Comparison of ENCODE assay signal across 8 cellular contexts in genomic region chr10:103241262-103242011, GRCh38. TPM values are rescaled to one million over a fixed set of nuclear protein-coding genes. Genes with fewer than 3 reads are reported as not detected.
A peak's percentile ranks its signal among the peaks of the same experiment; 100 is the strongest.
DNase-seq lines count a peak whose midpoint lies in the region; ATAC-seq and TF ChIP-seq lines count a peak whose summit lies in the region.

No MANE protein-coding gene starts in this region.

- H3K36me3 Mint-ChIP-seq in activated T-cell treated with anti-CD3 and anti-CD28 coated beads, Interleukin-2, amount 50 U/mL, for 4 hours (ENCODE audit: insufficient read depth): no peaks in the 10 kb centered on the region
- H3K36me3 Mint-ChIP-seq in activated T-cell treated with anti-CD3 and anti-CD28 coated beads, Interleukin-2, amount 50 U/mL, for 24 hours (ENCODE audit: low read depth): no peaks in the 10 kb centered on the region

- H3K4me1 Mint-ChIP-seq in activated T-cell treated with anti-CD3 and anti-CD28 coated beads, Interleukin-2, amount 50 U/mL, for 4 hours (ENCODE audit: low read depth): peaks cover 11% of the 10 kb centered on the region
- H3K4me1 Mint-ChIP-seq in activated T-cell treated with anti-CD3 and anti-CD28 coated beads, Interleukin-2, amount 50 U/mL, for 24 hours (ENCODE audit: low read depth): peaks cover 11% of the 10 kb centered on the region

- H3K4me3 ChIP-seq in SK-N-SH (ENCODE audit: low read depth in 2 of 2, low read length in 1 of 2): peak overlapping the region in 1 of 2 experiments; percentile 20; a peak in 1 of 4 replicates
- no peak overlapping the region for H3K4me3 ChIP-seq in fibroblast of mammary gland (ENCODE audit: control insufficient read depth, low read depth, low read length)
- no peak overlapping the region for H3K4me3 ChIP-seq in parathyroid adenoma (ENCODE audit: low read depth, low read length)

- H3K4me1 ChIP-seq in SK-N-SH (ENCODE audit: control insufficient read depth in 1 of 2, insufficient read depth in 2 of 2, low read depth in 1 of 2, low read length in 1 of 2) (peaks cover 3 to 11% of the 10 kb centered on the region in 2 experiments; a peak in 2 of 4 replicates), parathyroid adenoma (peaks cover 10% of the 10 kb centered on the region)

- ATAC-seq in activated T-cell treated with anti-CD3 and anti-CD28 coated beads, Interleukin-2, amount 50 U/mL, for 4 hours: peak; percentile 25 to 46

- WGBS in SK-N-SH (ENCODE audit: low lambda C conversion rate): 45% methylated on average over 7 of the region's 7 CpGs

- no peak for TF ChIP-seq RAD21 in SK-N-SH (IDR thresholded peaks at IDR 0.05; ENCODE audit: low read length)

- no peaks in the 10 kb centered on the region for H3K79me2 ChIP-seq in SK-N-SH (ENCODE audit: insufficient read depth)
- no peaks in the 10 kb centered on the region for H3K79me2 ChIP-seq in parathyroid adenoma

- no peaks in the 10 kb centered on the region for H4K20me1 ChIP-seq in SK-N-SH (ENCODE audit: insufficient read depth)

- peak overlapping the region; percentile 59 for H3K4me2 ChIP-seq in SK-N-SH
- peak overlapping the region; percentile 32 for H3K4me2 ChIP-seq in parathyroid adenoma (ENCODE audit: low read length)

- peak overlapping the region; percentile 43 to 63 for H3K27ac ChIP-seq in SK-N-SH (ENCODE audit: low read depth in 2 of 2, low read length in 1 of 2)
- peak overlapping the region; percentile 60 for H3K27ac ChIP-seq in parathyroid adenoma

- H3K9me3 ChIP-seq in SK-N-SH (no peaks in the 10 kb centered on the region), parathyroid adenoma (ENCODE audit: control insufficient read depth, low read length) (no peaks in the 10 kb centered on the region)

- peaks cover 7% of the 10 kb centered on the region for H3K27me3 Mint-ChIP-seq in activated T-cell treated with anti-CD3 and anti-CD28 coated beads, Interleukin-2, amount 50 U/mL, for 4 hours (ENCODE audit: low read depth)
- H3K27me3 Mint-ChIP-seq in activated T-cell treated with anti-CD3 and anti-CD28 coated beads, Interleukin-2, amount 50 U/mL, for 24 hours: no peaks in the 10 kb centered on the region

- H3F3A ChIP-seq in SK-N-SH (replicated peaks; ENCODE audit: insufficient read depth): no peaks in the 10 kb centered on the region

- CTCF ChIA-PET in SK-N-SH (lab: Yijun Ruan, JAX): interaction anchor here (0.8 to 1.4 kb wide), 3 partner anchors 93 to 406 kb away, joined by 3 to 5 read pairs (median 5); partner anchors contain the start of gene CNNM2

- TF ChIP-seq EP300 in SK-N-SH (IDR thresholded peaks at IDR 0.05; ENCODE audit: borderline replicate concordance in 1 of 2, low read depth in 1 of 2, low read length in 1 of 2): no peak

- H3K27ac Mint-ChIP-seq in activated T-cell treated with anti-CD3 and anti-CD28 coated beads, Interleukin-2, amount 50 U/mL, for 24 hours: no peak overlapping the region

- no peaks in the 10 kb centered on the region for H3K27me3 ChIP-seq in SK-N-SH (ENCODE audit: insufficient read depth)
- no peaks in the 10 kb centered on the region for H3K27me3 ChIP-seq in parathyroid adenoma (ENCODE audit: control insufficient read depth, insufficient read depth, low read length)

- no peak for DNase-seq in activated T-cell treated with anti-CD3 and anti-CD28 coated beads, Interleukin-2, amount 50 U/mL, for 4 hours
- DNase-seq in activated T-cell treated with anti-CD3 and anti-CD28 coated beads, Interleukin-2, amount 50 U/mL, for 24 hours: no peak
- DNase-seq in SK-N-SH (no peak), fibroblast of mammary gland (ENCODE audit: low read depth) (peak; percentile 20), HCEC 1CT (no peak)
- DNase-seq in stimulated activated CD4-positive, alpha-beta T cell treated with anti-CD3 and anti-CD28 coated beads, Interleukin-12 subunit alpha, Interleukin-12 subunit beta, amount 100 ng/mL, for 4 hours: no peak
- no peak for DNase-seq in central memory CD4-positive, alpha-beta T cell

- no peak overlapping the region for H3K4me3 Mint-ChIP-seq in activated T-cell treated with anti-CD3 and anti-CD28 coated beads, Interleukin-2, amount 50 U/mL, for 4 hours
- H3K4me3 Mint-ChIP-seq in activated T-cell treated with anti-CD3 and anti-CD28 coated beads, Interleukin-2, amount 50 U/mL, for 24 hours: no peak overlapping the region

- H2AFZ ChIP-seq in SK-N-SH (ENCODE audit: low read depth) (peak overlapping the region; percentile 93), parathyroid adenoma (peak overlapping the region; percentile 90)

- TF ChIP-seq CTCF in SK-N-SH (IDR thresholded peaks at IDR 0.05) (no peak), fibroblast of mammary gland (conservative IDR thresholded peaks at IDR 0.05; ENCODE audit: control insufficient read depth, insufficient read depth, low read depth, low read length) (no peak), parathyroid adenoma (IDR thresholded peaks at IDR 0.05) (no peak)

- H3K9me3 Mint-ChIP-seq in activated T-cell treated with anti-CD3 and anti-CD28 coated beads, Interleukin-2, amount 50 U/mL, for 4 hours: no peaks in the 10 kb centered on the region
- H3K9me3 Mint-ChIP-seq in activated T-cell treated with anti-CD3 and anti-CD28 coated beads, Interleukin-2, amount 50 U/mL, for 24 hours: no peaks in the 10 kb centered on the region

- no peaks in the 10 kb centered on the region for H3K36me3 ChIP-seq in SK-N-SH (replicated peaks in 1 of 2; ENCODE audit: control insufficient read depth in 1 of 2, insufficient read depth in 2 of 2, low read length in 1 of 2)
- no peaks in the 10 kb centered on the region for H3K36me3 ChIP-seq in parathyroid adenoma (ENCODE audit: control insufficient read depth, insufficient read depth, low read length)

- no peaks in the 10 kb centered on the region for H3K9me2 ChIP-seq in SK-N-SH

- POLR2A ChIA-PET in SK-N-SH (lab: Yijun Ruan, JAX): interaction anchor here (1.1 kb wide), 1 partner anchor 36 kb away, joined by 3 read pairs; the partner anchor contains the start of gene INA

- H3K9ac ChIP-seq in SK-N-SH (peak overlapping the region; percentile 49), parathyroid adenoma (peak overlapping the region; percentile 35)

TF ChIP-seq in SK-N-SH, 30 proteins besides CTCF, POLR2A, EP300 and RAD21:
- TF ChIP-seq, protein P1, sequence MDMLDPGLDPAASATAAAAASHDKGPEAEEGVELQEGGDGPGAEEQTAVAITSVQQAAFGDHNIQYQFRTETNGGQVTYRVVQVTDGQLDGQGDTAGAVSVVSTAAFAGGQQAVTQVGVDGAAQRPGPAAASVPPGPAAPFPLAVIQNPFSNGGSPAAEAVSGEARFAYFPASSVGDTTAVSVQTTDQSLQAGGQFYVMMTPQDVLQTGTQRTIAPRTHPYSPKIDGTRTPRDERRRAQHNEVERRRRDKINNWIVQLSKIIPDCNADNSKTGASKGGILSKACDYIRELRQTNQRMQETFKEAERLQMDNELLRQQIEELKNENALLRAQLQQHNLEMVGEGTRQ (IDR thresholded peaks at IDR 0.05; ENCODE audit: borderline replicate concordance, low read depth, low read length): no peak
- TF ChIP-seq JUND (IDR thresholded peaks at IDR 0.05) (peak; percentile 38; the same call in 1 of the 2 replicates), RCOR1 (IDR thresholded peaks at IDR 0.05; ENCODE audit: low read length) (no peak), RFX5 (IDR thresholded peaks at IDR 0.05; ENCODE audit: low read length) (no peak), NFIC (IDR thresholded peaks at IDR 0.05; ENCODE audit: borderline replicate concordance) (peak; percentile 36; the same call in 1 of the 2 replicates), TCF12 (IDR thresholded peaks at IDR 0.05) (peak; percentile 47; the same call in 1 of the 2 replicates), FOSL2 (IDR thresholded peaks at IDR 0.05; ENCODE audit: borderline replicate concordance, low read depth) (peak; percentile 57; the same call in 1 of the 2 replicates)
- TF ChIP-seq, protein P2, sequence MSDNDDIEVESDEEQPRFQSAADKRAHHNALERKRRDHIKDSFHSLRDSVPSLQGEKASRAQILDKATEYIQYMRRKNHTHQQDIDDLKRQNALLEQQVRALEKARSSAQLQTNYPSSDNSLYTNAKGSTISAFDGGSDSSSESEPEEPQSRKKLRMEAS (IDR thresholded peaks at IDR 0.05; ENCODE audit: low read depth): peak; percentile 73

RNA-seq across cellular contexts. Expression of gene RPEL1, which starts 4.2 kb away (rescaled TPM):
- under 1 TPM in 1 of 3 donors, not detected in 2; 0.18 TPM for total RNA-seq in activated T-cell treated with anti-CD3 and anti-CD28 coated beads, Interleukin-2, amount 50 U/mL, for 4 hours
- polyA plus RNA-seq in SK-N-SH (2012; rRNA removed): 0.08 TPM in 1 of 2 replicates, not detected in the other
- 0.13 and 0.20 TPM in 2 replicates for polyA plus RNA-seq in SK-N-SH (2012; cell fraction: cytosol; rRNA removed)
- 0.05 and 0.16 TPM in 2 replicates for polyA plus RNA-seq in SK-N-SH (2012; cell fraction: nucleus; rRNA removed)

RNA-seq across cellular contexts. Expression of gene INA, which starts 35.5 kb away (rescaled TPM):
- total RNA-seq in activated T-cell treated with anti-CD3 and anti-CD28 coated beads, Interleukin-2, amount 50 U/mL, for 4 hours: under 1 TPM; 0.27 to 0.38 (median 0.32) TPM
- 4.8 and 5.4 TPM in 2 replicates for polyA plus RNA-seq in SK-N-SH (2012; rRNA removed)
- polyA plus RNA-seq in SK-N-SH (2012; cell fraction: cytosol; rRNA removed): 5.3 and 6.9 TPM in 2 replicates
- 3.2 and 3.4 TPM in 2 replicates for polyA plus RNA-seq in SK-N-SH (2012; cell fraction: nucleus; rRNA removed)

RNA-seq across cellular contexts. Expression of gene NT5C2, which starts 48.4 kb away (rescaled TPM):
- total RNA-seq in activated T-cell treated with anti-CD3 and anti-CD28 coated beads, Interleukin-2, amount 50 U/mL, for 4 hours: 10 to 100 TPM; 34.7 to 45.9 (median 41.3) TPM
- polyA plus RNA-seq in SK-N-SH (2012; rRNA removed): 29.6 and 45.4 TPM in 2 replicates
- 42.8 and 47.5 TPM in 2 replicates for polyA plus RNA-seq in SK-N-SH (2012; cell fraction: cytosol; rRNA removed)
- 21.0 and 39.8 TPM in 2 replicates for polyA plus RNA-seq in SK-N-SH (2012; cell fraction: nucleus; rRNA removed)
